8 cellular contexts compared by ENCODE assay signal in the genomic region with DNA sequence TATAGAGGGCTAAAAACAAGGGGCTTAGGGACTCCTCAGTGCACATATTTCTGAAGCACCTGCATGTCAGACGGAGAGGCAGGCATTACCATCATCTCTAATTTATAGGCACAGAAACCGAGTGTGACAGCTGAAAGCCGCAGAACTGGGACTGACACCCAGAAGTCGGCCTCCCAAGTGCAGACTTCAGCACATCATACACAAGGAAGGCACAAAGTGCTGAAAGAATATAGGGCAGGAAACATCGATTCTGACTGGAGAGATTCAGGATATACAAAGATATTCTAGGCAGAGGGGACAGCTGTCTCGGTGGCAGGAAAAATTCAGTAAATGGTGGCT. TPM values are rescaled to one million over a fixed set of nuclear protein-coding genes. Genes with fewer than 3 reads are reported as not detected.
DNase-seq lines count a peak whose midpoint lies in the region; ATAC-seq and TF ChIP-seq lines count a peak whose summit lies in the region.

No MANE protein-coding gene starts in this region.

- no peaks in the 10 kb centered on the region for H3K9me3 ChIP-seq in thoracic aorta

- peak; percentile 33 for DNase-seq in activated T-cell treated with anti-CD3 and anti-CD28 coated beads, Interleukin-2, amount 50 U/mL, for 24 hours
- no peak for DNase-seq in activated T-cell treated with anti-CD3 and anti-CD28 coated beads, Interleukin-2, amount 50 U/mL, for 1 hour
- DNase-seq in activated T-cell treated with anti-CD3 and anti-CD28 coated beads, Interleukin-2, amount 50 U/mL, for 72 hours: no peak
- DNase-seq in immature natural killer cell (no peak), thoracic aorta (ENCODE audit: low spot score) (no peak), OCI-M1 (lab: John Stamatoyannopoulos, UW) (no peak)

- peaks cover 5 to 30% of the 10 kb centered on the region in 2 donors for H3K4me1 ChIP-seq in thoracic aorta (ENCODE audit: control insufficient read depth in 1 of 2, low read depth in 2 of 2)

- TF ChIP-seq CTCF in thoracic aorta (IDR thresholded peaks at IDR 0.05): no peak

- peak overlapping the region; percentile 93 for H3K27ac Mint-ChIP-seq in activated T-cell treated with anti-CD3 and anti-CD28 coated beads, Interleukin-2, amount 50 U/mL, for 24 hours
- peak overlapping the region; percentile 75 for H3K27ac Mint-ChIP-seq in activated T-cell treated with anti-CD3 and anti-CD28 coated beads, Interleukin-2, amount 50 U/mL, for 72 hours
- H3K27ac Mint-ChIP-seq in immature natural killer cell: peak overlapping the region; percentile 86 to 96 (median 95)

- H3K27me3 Mint-ChIP-seq in activated T-cell treated with anti-CD3 and anti-CD28 coated beads, Interleukin-2, amount 50 U/mL, for 24 hours: no peaks in the 10 kb centered on the region
- no peaks in the 10 kb centered on the region for H3K27me3 Mint-ChIP-seq in activated T-cell treated with anti-CD3 and anti-CD28 coated beads, Interleukin-2, amount 50 U/mL, for 72 hours (ENCODE audit: low read depth)
- H3K27me3 Mint-ChIP-seq in immature natural killer cell (ENCODE audit: low read depth in 3 of 3): peaks cover 6 to 14% (median 7%) of the 10 kb centered on the region in 3 donors

- no peak for ATAC-seq in activated T-cell treated with anti-CD3 and anti-CD28 coated beads, Interleukin-2, amount 50 U/mL, for 72 hours (replicated peaks in 1 of 2)
- no peak for ATAC-seq in thoracic aorta (ENCODE audit: insufficient number of reproducible peaks, low FRiP score, low read depth)
- no peak for ATAC-seq in GM18858 (IDR thresholded peaks at IDR 0.05; ENCODE audit: unreplicated experiment)
- ATAC-seq in GM19324 (IDR thresholded peaks at IDR 0.05; ENCODE audit: low FRiP score, unreplicated experiment): no peak

- peak overlapping the region; percentile 89 for H3K4me3 Mint-ChIP-seq in activated T-cell treated with anti-CD3 and anti-CD28 coated beads, Interleukin-2, amount 50 U/mL, for 24 hours
- peak overlapping the region; percentile 82 to 85 for H3K4me3 Mint-ChIP-seq in activated T-cell treated with anti-CD3 and anti-CD28 coated beads, Interleukin-2, amount 50 U/mL, for 72 hours
- H3K4me3 Mint-ChIP-seq in immature natural killer cell: peak overlapping the region; percentile 90 to 93 (median 92)

- H3K4me3 ChIP-seq in thoracic aorta: no peak overlapping the region

- H3K4me1 Mint-ChIP-seq in activated T-cell treated with anti-CD3 and anti-CD28 coated beads, Interleukin-2, amount 50 U/mL, for 24 hours (ENCODE audit: low read depth): peaks cover 38% of the 10 kb centered on the region
- H3K4me1 Mint-ChIP-seq in activated T-cell treated with anti-CD3 and anti-CD28 coated beads, Interleukin-2, amount 50 U/mL, for 72 hours (ENCODE audit: low read depth): peaks cover 48% of the 10 kb centered on the region
- H3K4me1 Mint-ChIP-seq in immature natural killer cell: peaks cover 29 to 46% of the 10 kb centered on the region in 2 donors

- no peaks in the 10 kb centered on the region for H3K36me3 ChIP-seq in thoracic aorta

- H3K27me3 ChIP-seq in thoracic aorta (replicated peaks; ENCODE audit: insufficient read depth): no peaks in the 10 kb centered on the region

- peak overlapping the region; percentile 2 to 87 for H3K27ac ChIP-seq in thoracic aorta

- H3K9me3 Mint-ChIP-seq in activated T-cell treated with anti-CD3 and anti-CD28 coated beads, Interleukin-2, amount 50 U/mL, for 24 hours: no peaks in the 10 kb centered on the region
- H3K9me3 Mint-ChIP-seq in activated T-cell treated with anti-CD3 and anti-CD28 coated beads, Interleukin-2, amount 50 U/mL, for 72 hours: no peaks in the 10 kb centered on the region
- no peaks in the 10 kb centered on the region for H3K9me3 Mint-ChIP-seq in immature natural killer cell

- H3K36me3 Mint-ChIP-seq in activated T-cell treated with anti-CD3 and anti-CD28 coated beads, Interleukin-2, amount 50 U/mL, for 24 hours (ENCODE audit: low read depth): peaks cover 88% of the 10 kb centered on the region
- H3K36me3 Mint-ChIP-seq in activated T-cell treated with anti-CD3 and anti-CD28 coated beads, Interleukin-2, amount 50 U/mL, for 72 hours (ENCODE audit: insufficient read depth in 2 of 2): peaks cover 2 to 18% of the 10 kb centered on the region in 2 donors
- H3K36me3 Mint-ChIP-seq in immature natural killer cell: peaks cover 9 to 26% (median 11%) of the 10 kb centered on the region in 3 donors

RNA-seq across cellular contexts. Expression of a gene that starts 11.2 kb away (rescaled TPM):
- 10 to 100 TPM; 80.5 to 83.7 TPM for total RNA-seq in activated T-cell treated with anti-CD3 and anti-CD28 coated beads, Interleukin-2, amount 50 U/mL, for 72 hours
- polyA plus RNA-seq in immature natural killer cell: 10 to 100 TPM; 25.3 to 58.3 (median 40.9) TPM
- total RNA-seq in thoracic aorta: 10 to 100 TPM; 42.9 to 58.8 TPM

RNA-seq across cellular contexts. Expression of a gene that starts 11.4 kb away (rescaled TPM):
- total RNA-seq in activated T-cell treated with anti-CD3 and anti-CD28 coated beads, Interleukin-2, amount 50 U/mL, for 72 hours: 10 to 100 TPM; 13.8 to 19.9 TPM
- 1 to 10 TPM; 2.9 to 7.8 (median 4.0) TPM for polyA plus RNA-seq in immature natural killer cell
- total RNA-seq in thoracic aorta: 1 to 10 TPM; 2.8 to 5.3 TPM
